Comparison of ENCODE assay signal across 11 cellular contexts in the genomic region with DNA sequence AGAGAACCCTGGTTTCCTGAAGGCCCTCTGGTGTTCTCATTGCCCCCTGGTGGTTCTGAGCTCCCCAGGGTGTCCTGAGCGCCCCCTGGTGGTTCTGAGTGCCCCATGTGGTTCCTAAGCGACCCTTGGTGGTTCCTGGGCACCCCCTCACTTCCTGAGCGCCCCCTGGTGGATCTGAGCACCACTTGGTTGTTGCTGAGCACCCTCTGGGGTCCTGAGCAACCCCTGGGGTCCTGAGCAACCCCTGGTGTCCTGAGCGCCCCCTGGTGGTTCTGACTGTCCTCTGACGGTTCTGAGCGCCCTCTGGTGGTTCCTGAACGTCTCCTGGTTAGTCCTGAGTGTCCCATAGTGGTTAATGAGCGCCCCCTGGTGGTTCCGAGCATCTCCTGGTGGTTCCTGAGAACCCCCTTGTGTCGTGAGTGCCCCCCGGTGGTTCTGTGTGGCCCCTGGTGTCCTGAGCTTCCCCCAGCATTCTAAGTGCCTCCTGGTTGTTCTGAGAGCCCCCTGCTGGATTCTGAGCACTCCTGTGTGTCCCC.
DNase-seq lines count a peak whose midpoint lies in the region; ATAC-seq and TF ChIP-seq lines count a peak whose summit lies in the region.
"Had no signal": no experiment of that assay in that cellular context is flagged by ENCODE, and none has a peak within 500 bp of the region (broad histone marks: within the 10 kb centered on the region; RNA-seq: fewer than 3 reads in every experiment).

No MANE protein-coding gene starts in this region.

- peak; percentile 41 for DNase-seq in GM13976 (ENCODE audit: low spot score)
- peak; percentile 65 for DNase-seq in WERI-Rb-1
- DNase-seq in left lobe of liver (ENCODE audit: low spot score), result no peak
- no peak for DNase-seq in Right ventricle myocardium superior
- DNase-seq: NCI-H510A had no signal

- intact Hi-C loops in Right ventricle myocardium superior (cut with DNase I), result no loop called here

- H3K9me3 ChIP-seq in WERI-Rb-1 (ENCODE audit: severe bottlenecking), result peaks cover 4% of the 10 kb centered on the region
- H3K9me3 ChIP-seq: psoas muscle, vagina had no signal

- H3K27me3 ChIP-seq in WERI-Rb-1 (ENCODE audit: insufficient read depth, low read depth, severe bottlenecking), result peaks cover 29% of the 10 kb centered on the region
- H3K27me3 ChIP-seq: vagina had no signal

- no peak overlapping the region for H3K4me3 ChIP-seq in WERI-Rb-1 (ENCODE audit: low read depth, low read length)
- H3K4me3 ChIP-seq: psoas muscle, vagina had no signal

- H3K36me3 ChIP-seq in WERI-Rb-1, result no peaks in the 10 kb centered on the region
- H3K36me3 ChIP-seq: vagina had no signal

- peak; percentile 83 for TF ChIP-seq CTCF in 22Rv1 (IDR thresholded peaks at IDR 0.05)
- TF ChIP-seq CTCF in GM13976 (IDR thresholded peaks at IDR 0.05; ENCODE audit: borderline replicate concordance, control extremely low read depth, extremely low read depth, insufficient read depth, missing control alignments), result peak; percentile 72
- TF ChIP-seq CTCF in WERI-Rb-1 (IDR thresholded peaks at IDR 0.05; ENCODE audit: low read depth, low read length), result peak; percentile 79

- ATAC-seq in left lobe of liver, result peak; percentile 64
- no peak for ATAC-seq in Right ventricle myocardium superior (ENCODE audit: poor library complexity)
- ATAC-seq in HG03439 (IDR thresholded peaks at IDR 0.05; ENCODE audit: unreplicated experiment), result no peak
- ATAC-seq in GM21390 (IDR thresholded peaks at IDR 0.05; ENCODE audit: unreplicated experiment), result no peak
- ATAC-seq in GM18870 (IDR thresholded peaks at IDR 0.05; ENCODE audit: unreplicated experiment), result no peak
- ATAC-seq: psoas muscle had no signal

- no peak overlapping the region for H3K27ac ChIP-seq in 22Rv1
- no peak overlapping the region for H3K27ac ChIP-seq in WERI-Rb-1
- H3K27ac ChIP-seq: psoas muscle, vagina had no signal

- in situ Hi-C loops in GM13976 (cut with MboI; ENCODE audit: low sequenced_read_pairs, unreplicated experiment), result no loop called here

Comparison
In these comparisons a context has a peak if more than half of its experiments do, and no peak if none do; other contexts are left out.
1. DNase-seq: peak in GM13976 (single experiment) and WERI-Rb-1 (single experiment); none in left lobe of liver (single experiment) and Right ventricle myocardium superior (single experiment).
2. Peak in every context shown above with its lines, with median percentiles within 50 percentile points of each other: CTCF ChIP-seq.